ENCODE assay signal across 25 cellular contexts in genomic region chr4:54843106-54843505, GRCh38.
"Had no signal": no experiment of that assay in that cellular context is flagged by ENCODE, and none has a peak within 500 bp of the region (broad histone marks: within the 10 kb centered on the region; RNA-seq: fewer than 3 reads in every experiment).

No MANE protein-coding gene starts in this region.

- H3K9me3 ChIP-seq: neutrophil, thoracic aorta, upper lobe of left lung had no signal

- ATAC-seq: activated CD4-positive, CD25-positive, alpha-beta regulatory T cell treated with anti-CD3 and anti-CD28 coated beads, Interleukin-2, amount 50 U/mL, for 24 hours; esophagus mucosa; sciatic nerve; stimulated activated naive CD8-positive, alpha-beta T cell treated with anti-CD3 and anti-CD28 coated beads, Interleukin-15, Interleukin-2, amounts not matched to agents 100 U/mL and 50 U/mL, for 24 hours had no signal

- H3K27me3 ChIP-seq: neutrophil, upper lobe of left lung had no signal

- DNase-seq: activated CD4-positive, alpha-beta T cell treated with anti-CD3 and anti-CD28 coated beads for 48 hours; activated CD4-positive, alpha-beta T cell treated with anti-CD3 and anti-CD28 coated beads, Interleukin-2, amount 50 U/mL, for 48 hours; activated CD8-positive, alpha-beta memory T cell treated with anti-CD3 and anti-CD28 coated beads, Interleukin-2, amount 50 U/mL, for 48 hours; activated gamma-delta T cell treated with Interleukin-2 at 50 U/mL for 16 hours; activated naive CD4-positive, alpha-beta T cell treated with anti-CD3 and anti-CD28 coated beads, Interleukin-2, amount 50 U/mL, for 16 hours; activated T-cell treated with anti-CD3 and anti-CD28 coated beads, Interleukin-2, amount 50 U/mL, for 24 hours; amniotic stem cell; central memory CD4-positive, alpha-beta T cell; endodermal cell; foreskin fibroblast; mammary epithelial cell; naive B cell; nephron progenitor cell; stimulated activated CD4-positive, alpha-beta T cell treated with anti-CD3 and anti-CD28 coated beads, Interleukin-12 subunit alpha, Interleukin-12 subunit beta, amount 100 ng/mL, for 4 hours; stimulated activated CD4-positive, alpha-beta T cell treated with anti-CD3 and anti-CD28 coated beads, Interleukin-4, amount 100 ng/mL, for 1 hour; stimulated activated naive CD8-positive, alpha-beta T cell treated with anti-CD3 and anti-CD28 coated beads, Interleukin-15, Interleukin-2, amounts not matched to agents 100 U/mL and 50 U/mL, for 24 hours; T-helper 9 cell; upper lobe of left lung; WERI-Rb-1 had no signal

- H3K36me3 ChIP-seq: neutrophil, thoracic aorta, upper lobe of left lung, WERI-Rb-1 had no signal

- H3K4me3 ChIP-seq: skin epidermis, thoracic aorta, upper lobe of left lung had no signal

- H3K27ac ChIP-seq: neutrophil, skin epidermis, thoracic aorta, upper lobe of left lung, WERI-Rb-1 had no signal

- H3K4me1 ChIP-seq: upper lobe of left lung had no signal
